ENCODE assay signal across 9 cellular contexts in genomic region chrX:154046262-154046771, GRCh38. TPM values are rescaled to one million over a fixed set of nuclear protein-coding genes. Genes with fewer than 3 reads are reported as not detected.
A peak's percentile ranks its signal among the peaks of the same experiment; 100 is the strongest.
DNase-seq lines count a peak whose midpoint lies in the region; ATAC-seq, FAIRE-seq and TF ChIP-seq lines count a peak whose summit lies in the region.
"Had no signal": no experiment of that assay in that cellular context is flagged by ENCODE, and none has a peak within 500 bp of the region (broad histone marks: within the 10 kb centered on the region; RNA-seq: fewer than 3 reads in every experiment).

No MANE protein-coding gene starts in this region.

- peak; percentile 74 to 76 for ATAC-seq in left cardiac atrium
- no peak for ATAC-seq in GM19035 (IDR thresholded peaks at IDR 0.05; ENCODE audit: unreplicated experiment)
- ATAC-seq: stimulated activated naive CD8-positive, alpha-beta T cell treated with anti-CD3 and anti-CD28 coated beads, Interleukin-15, amount 100 ng/mL, for 72 hours had no signal

- FAIRE-seq in small intestine (lab: Jason Lieb, UNC) = no peak

- H3K4me3 ChIP-seq in adrenal gland (no peak overlapping the region), small intestine (ENCODE audit: low read depth in 1 of 2, low read length in 2 of 2) (no peak overlapping the region)

- intact Hi-C loops in adrenal gland (cut with DNase I) = no loop called here
- intact Hi-C loops in left cardiac atrium (cut with DNase I) = no loop called here

- H3K4me1 ChIP-seq in adrenal gland (replicated peaks in 1 of 2) = peaks cover 6 to 51% of the 10 kb centered on the region in 2 donors
- peaks cover 0 to 5% of the 10 kb centered on the region in 2 donors for H3K4me1 ChIP-seq in small intestine (ENCODE audit: control insufficient read depth in 2 of 2, insufficient read depth in 1 of 2, low read depth in 1 of 2, low read length in 1 of 2)

- H3K9me3 ChIP-seq in adrenal gland (replicated peaks in 1 of 3) (no peaks in the 10 kb centered on the region), small intestine (ENCODE audit: control insufficient read depth, low read depth) (no peaks in the 10 kb centered on the region)

- H3K27me3 ChIP-seq in adrenal gland = peaks cover 5% of the 10 kb centered on the region
- no peaks in the 10 kb centered on the region for H3K27me3 ChIP-seq in small intestine (ENCODE audit: control insufficient read depth in 2 of 2, insufficient read depth in 2 of 2, low read length in 2 of 2)

- WGBS in adrenal gland, 4 donors = 19 to 45% (median 33%) methylated on average over 7 to 8 of the region's 8 CpGs
- WGBS in small intestine, 3 donors = 13 to 45% (median 26%) methylated on average over 8 of the region's 8 CpGs

- peak; percentile 75 for DNase-seq in GM04504 (ENCODE audit: low read depth)
- peak in 6 of 7 donors; percentile 54 to 76 (median 66) for DNase-seq in adrenal gland
- peak; percentile 45 for DNase-seq in left cardiac atrium
- DNase-seq in small intestine = peak; percentile 24
- DNase-seq in stimulated activated CD4-positive, alpha-beta T cell treated with anti-CD3 and anti-CD28 coated beads, Interleukin-12 subunit alpha, Interleukin-12 subunit beta, amount 100 ng/mL, for 4 hours = no peak
- no peak for DNase-seq in stimulated activated naive CD4-positive, alpha-beta T cell treated with Interleukin-2 at 50 U/mL for 16 hours (lab: John Stamatoyannopoulos, UW)
- DNase-seq in stimulated activated naive CD4-positive, alpha-beta T cell (lab: John Stamatoyannopoulos, UW) = no peak
- DNase-seq: stimulated activated naive CD8-positive, alpha-beta T cell treated with anti-CD3 and anti-CD28 coated beads, Interleukin-15, amount 100 ng/mL, for 72 hours had no signal

- H3K27ac ChIP-seq in adrenal gland (peak overlapping the region in 4 of 5 donors; percentile 54 to 76 (median 64)), small intestine (ENCODE audit: low read depth in 1 of 2, low read length in 1 of 2) (peak overlapping the region in 1 of 2 donors; percentile 43)

- peak in 1 of 6 experiments; percentile 3 for TF ChIP-seq CTCF in adrenal gland (IDR thresholded peaks at IDR 0.05)

- TF ChIP-seq POLR2A in adrenal gland (IDR thresholded peaks at IDR 0.05) = peak in 1 of 2 donors; percentile 25

- H3K36me3 ChIP-seq in adrenal gland (replicated peaks in 1 of 2) (no peaks in the 10 kb centered on the region), small intestine (ENCODE audit: control insufficient read depth in 2 of 2, insufficient read depth in 2 of 2, low read length in 2 of 2) (no peaks in the 10 kb centered on the region)

RNA-seq across cellular contexts. Expression of gene IRAK1, which starts 26.6 kb away (rescaled TPM):
- total RNA-seq in adrenal gland (100 to 1,000 TPM in 4 of 8 donors, 10 to 100 TPM in 4; 79.9 to 142 (median 111) TPM), left cardiac atrium (10 to 100 TPM; 47.2 to 58.6 TPM)
- polyA plus RNA-seq in adrenal gland (10 to 100 TPM; 36.9 to 70.1 (median 63.4) TPM), small intestine (100 to 1,000 TPM; 115 to 135 (median 118) TPM)

RNA-seq across cellular contexts. Expression of gene MECP2, which starts 51.2 kb away (rescaled TPM):
- total RNA-seq in adrenal gland (10 to 100 TPM; 35.0 to 67.7 (median 60.3) TPM), left cardiac atrium (10 to 100 TPM; 35.4 to 42.4 TPM)
- polyA plus RNA-seq in adrenal gland (10 to 100 TPM; 23.3 to 28.6 (median 24.5) TPM), small intestine (10 to 100 TPM in 2 of 3 donors, 1 to 10 TPM in 1; 9.4 to 14.7 (median 11.1) TPM)

Comparison
In these comparisons a context has a peak if more than half of its experiments do, and no peak if none do; other contexts are left out.
1. DNase-seq: peak in GM04504 (single experiment), adrenal gland (6 of 7), left cardiac atrium (single experiment) and small intestine (single experiment); none in stimulated activated CD4-positive, alpha-beta T cell treated with anti-CD3 and anti-CD28 coated beads, Interleukin-12 subunit alpha, Interleukin-12 subunit beta, amount 100 ng/mL, for 4 hours (single experiment), stimulated activated naive CD4-positive, alpha-beta T cell treated with Interleukin-2 at 50 U/mL for 16 hours (single experiment) and stimulated activated naive CD4-positive, alpha-beta T cell (0 of 6).